Comparison of ENCODE assay signal across 9 cellular contexts in genomic region chr3:51994530-51994929, GRCh38. TPM values are rescaled to one million over a fixed set of nuclear protein-coding genes. Genes with fewer than 3 reads are reported as not detected.
DNase-seq lines count a peak whose midpoint lies in the region; ATAC-seq, FAIRE-seq and TF ChIP-seq lines count a peak whose summit lies in the region.
"Had no signal": no experiment of that assay in that cellular context is flagged by ENCODE, and none has a peak within 500 bp of the region (broad histone marks: within the 10 kb centered on the region; RNA-seq: fewer than 3 reads in every experiment).

No MANE protein-coding gene starts in this region.

- H3K36me3 ChIP-seq in HepG2 (replicated peaks in 1 of 2; ENCODE audit: control insufficient read depth in 1 of 2, insufficient read depth in 2 of 2, low read length in 2 of 2) (peaks cover 8 to 18% of the 10 kb centered on the region in 2 experiments), upper lobe of left lung (peaks cover 14 to 41% (median 25%) of the 10 kb centered on the region in 4 donors)

- no peak for FAIRE-seq in HepG2 (lab: Jason Lieb, UNC)

- H3K4me2 ChIP-seq in HepG2 (ENCODE audit: low read depth, low read length) = peak overlapping the region; percentile 99

- no peaks in the 10 kb centered on the region for H3K27me3 Mint-ChIP-seq in activated naive CD4-positive, alpha-beta T cell treated with anti-CD3 and anti-CD28 coated beads, Interleukin-2, amount 50 U/mL, for 24 hours

- H3K27me3 ChIP-seq in HepG2 (ENCODE audit: control insufficient read depth in 1 of 2, insufficient read depth in 2 of 2, low read length in 2 of 2) = no peaks in the 10 kb centered on the region; a peak in 1 of 5 replicates
- H3K27me3 ChIP-seq in upper lobe of left lung = no peaks in the 10 kb centered on the region

- peaks cover 24% of the 10 kb centered on the region for H3K36me3 Mint-ChIP-seq in activated naive CD4-positive, alpha-beta T cell treated with anti-CD3 and anti-CD28 coated beads, Interleukin-2, amount 50 U/mL, for 24 hours

- H3K27ac ChIP-seq in HepG2 (ENCODE audit: extremely low read length, insufficient read depth, low read length) = peak overlapping the region; percentile 87
- peak overlapping the region in 2 of 4 donors; percentile 15 to 93 for H3K27ac ChIP-seq in upper lobe of left lung

- peak overlapping the region; percentile 100 for H3K4me3 Mint-ChIP-seq in activated naive CD4-positive, alpha-beta T cell treated with anti-CD3 and anti-CD28 coated beads, Interleukin-2, amount 50 U/mL, for 24 hours

- in situ Hi-C loops in astrocyte of the cerebellum (cut with HindIII; ENCODE audit: low sequenced_read_pairs) = loop anchor here (5.0 kb wide), 3 partner anchors 53 to 153 kb away; no protein-coding TSS in a partner anchor
- in situ Hi-C loops in HepG2 (cut with HindIII; ENCODE audit: extremely low pct_ligation_motif_present, low pct_unique_long_range_greater_than_20kb) = no loop called here
- in situ Hi-C loops in ACHN (cut with HindIII; ENCODE audit: low pct_ligation_motif_present, low pct_unique_long_range_greater_than_20kb, low sequenced_read_pairs) = no loop called here

- intact Hi-C loops in HepG2 (cut with micrococcal nuclease; ENCODE audit: unreplicated experiment) = loop anchor here (2.0 kb wide), 1 partner anchor 52 kb away; the partner anchor contains the start of gene PARP3

- no peaks in the 10 kb centered on the region for H3K9me3 Mint-ChIP-seq in activated naive CD4-positive, alpha-beta T cell treated with anti-CD3 and anti-CD28 coated beads, Interleukin-2, amount 50 U/mL, for 24 hours

- no peak for ATAC-seq in HepG2
- ATAC-seq in upper lobe of left lung (ENCODE audit: low FRiP score in 2 of 2) = no peak

- TF ChIP-seq EP300 in HepG2 (IDR thresholded peaks at IDR 0.05; ENCODE audit: low read depth in 2 of 2, low read length in 2 of 2) (no peak), HepG2 (CRISPR knock-in tag; IDR thresholded peaks at IDR 0.05; ENCODE audit: borderline replicate concordance) (no peak), upper lobe of left lung (IDR thresholded peaks at IDR 0.05) (no peak)

- BruUV-seq in HepG2 (replicated peaks; lab: Mats Ljungman, UMichigan) = no TSS peak

- no peak for TF ChIP-seq RAD21 in HepG2 (CRISPR knock-in tag; IDR thresholded peaks at IDR 0.05)

- CTCF ChIA-PET in HepG2 (lab: Yijun Ruan, JAX; ENCODE audit: low intra/inter-chr PET ratio, low total read pairs) = no interaction called here

- H3K27ac Mint-ChIP-seq in activated naive CD4-positive, alpha-beta T cell treated with anti-CD3 and anti-CD28 coated beads, Interleukin-2, amount 50 U/mL, for 24 hours = peak overlapping the region; percentile 100

- H3K4me3 ChIP-seq in astrocyte of the cerebellum (ENCODE audit: low read depth, low read length) (peak overlapping the region; percentile 88), HepG2 (replicated peaks in 1 of 3; ENCODE audit: insufficient read depth in 1 of 3, low read depth in 2 of 3, low read length in 3 of 3) (peak overlapping the region; percentile 73 to 90 (median 83)), upper lobe of left lung (peak overlapping the region; percentile 62 to 86 (median 72))

- peaks cover 21% of the 10 kb centered on the region for H3K79me2 ChIP-seq in HepG2 (ENCODE audit: insufficient read depth, low read length)

- H3K9me3 ChIP-seq in HepG2 (ENCODE audit: low read length) = no peaks in the 10 kb centered on the region
- H3K9me3 ChIP-seq in upper lobe of left lung = no peaks in the 10 kb centered on the region

- H4K20me1 ChIP-seq in HepG2 (ENCODE audit: insufficient read depth, low read length) = peaks cover 3% of the 10 kb centered on the region; the same call in 1 of the 2 replicates

- no peak for TF ChIP-seq CTCF in astrocyte of the cerebellum (IDR thresholded peaks at IDR 0.05; ENCODE audit: low read depth, low read length, missing control alignments)
- TF ChIP-seq CTCF in HepG2 (CRISPR knock-in tag; IDR thresholded peaks at IDR 0.05) = no peak
- no peak for TF ChIP-seq CTCF in upper lobe of left lung (IDR thresholded peaks at IDR 0.05)

- TF ChIP-seq POLR2A in HepG2 (IDR thresholded peaks at IDR 0.05; ENCODE audit: insufficient read depth in 1 of 2, low read depth in 2 of 2, low read length in 2 of 2) (no peak; a peak in 1 of 4 replicates), upper lobe of left lung (IDR thresholded peaks at IDR 0.05) (no peak)

- H3K9ac ChIP-seq in HepG2 (ENCODE audit: insufficient read depth, low read depth, low read length) = peak overlapping the region; percentile 95

- POLR2A ChIA-PET in HepG2 (lab: Yijun Ruan, JAX) = interaction anchor here (1.9 to 7.1 kb wide), 4 partner anchors 11 to 62 kb away, joined by 19 to 187 read pairs (median 55); partner anchors contain the start of genes ABHD14B, ACY1, DUSP7 and PARP3

- no peak overlapping the region for H2AFZ ChIP-seq in HepG2 (ENCODE audit: low read length)

- 65% methylated on average over 2 of the region's 2 CpGs for WGBS in HepG2 (ENCODE audit: low lambda C conversion rate)
- 72 to 78% methylated on average over 2 of the region's 2 CpGs for WGBS in upper lobe of left lung, 2 donors

- DNase-seq in activated naive CD4-positive, alpha-beta T cell treated with Interleukin-2 at 50 U/mL for 16 hours = no peak
- DNase-seq in astrocyte of the cerebellum (ENCODE audit: low read depth) (no peak), HepG2 (ENCODE audit: low spot score) (no peak), upper lobe of left lung (no peak), DMS79 treated with DMSO at 0.1 percent for 48 hours (lab: John Stamatoyannopoulos, UW) (no peak), ACHN (no peak)
- DNase-seq in stimulated activated CD4-positive, alpha-beta T cell treated with anti-CD3 and anti-CD28 coated beads, Interleukin-1b, Interleukin-23, amount 100 ng/mL, for 48 hours = no peak
- DNase-seq: DMS79 had no signal

- H3K4me1 Mint-ChIP-seq in activated naive CD4-positive, alpha-beta T cell treated with anti-CD3 and anti-CD28 coated beads, Interleukin-2, amount 50 U/mL, for 24 hours = peaks cover 24% of the 10 kb centered on the region

- H3K4me1 ChIP-seq in HepG2 (ENCODE audit: insufficient read depth, low read length) = peaks cover 63% of the 10 kb centered on the region
- H3K4me1 ChIP-seq in upper lobe of left lung = peaks cover 17 to 27% (median 19%) of the 10 kb centered on the region in 4 donors

RNA-seq across cellular contexts. Expression of gene RPL29, which starts 1.2 kb away (rescaled TPM):
- total RNA-seq in HepG2 (2016; rRNA removed; fragmentation: Illumina TruSeq; extraction: Trizol) = 1,348 and 1,507 TPM in 2 replicates
- 2,410 and 2,561 TPM in 2 replicates for total RNA-seq in HepG2 (2016; cell fraction: cytosol; rRNA removed; fragmentation: Illumina TruSeq; extraction: Trizol; ENCODE audit: low read depth)
- 1,336 and 1,557 TPM in 2 replicates for total RNA-seq in HepG2 (2016; cell fraction: insoluble cytoplasmic fraction; rRNA removed; fragmentation: Illumina TruSeq; extraction: Trizol)
- 3,125 and 3,259 TPM in 2 replicates for total RNA-seq in HepG2 (2016; cell fraction: membrane; rRNA removed; fragmentation: Illumina TruSeq; extraction: Trizol)
- total RNA-seq in HepG2 (2016; cell fraction: nucleus; rRNA removed; fragmentation: Illumina TruSeq; extraction: Trizol) = 561 and 582 TPM in 2 replicates
- 2,212 and 2,263 TPM in 2 replicates for polyA plus RNA-seq in HepG2 (2011; rRNA removed)
- 3,529 and 3,773 TPM in 2 replicates for polyA plus RNA-seq in HepG2 (2011; cell fraction: cytosol; rRNA removed)
- 1,156 and 1,364 TPM in 2 replicates for polyA plus RNA-seq in HepG2 (2011; cell fraction: nucleus; rRNA removed)
- polyA plus RNA-seq in HepG2 (2012) = 2,468 and 3,197 TPM in 2 replicates
- 3,334 and 3,729 TPM in 2 replicates for polyA plus RNA-seq in HepG2 (2016; cell fraction: cytosol; fragmentation: Illumina TruSeq; extraction: Trizol; ENCODE audit: low read depth)
- 2,145 and 2,237 TPM in 2 replicates for polyA plus RNA-seq in HepG2 (2016; cell fraction: insoluble cytoplasmic fraction; fragmentation: Illumina TruSeq; extraction: Trizol; ENCODE audit: low read depth)
- polyA plus RNA-seq in HepG2 (2016; cell fraction: membrane; fragmentation: Illumina TruSeq; extraction: Trizol; ENCODE audit: low read depth) = 4,346 and 4,410 TPM in 2 replicates
- 1,173 and 1,267 TPM in 2 replicates for polyA plus RNA-seq in HepG2 (2016; cell fraction: nucleus; fragmentation: Illumina TruSeq; extraction: Trizol; ENCODE audit: insufficient read depth, low read depth)
- polyA minus RNA-seq in HepG2 (2011; rRNA and poly(A)+ RNA removed; ENCODE audit: low replicate concordance) = 1,196 and 1,308 TPM in 2 replicates
- polyA minus RNA-seq in HepG2 (2011; cell fraction: cytosol; rRNA and poly(A)+ RNA removed) = 819 and 837 TPM in 2 replicates
- polyA minus RNA-seq in HepG2 (2011; cell fraction: nucleus; rRNA and poly(A)+ RNA removed) = 324 and 432 TPM in 2 replicates
- 1,000 to 10,000 TPM in 1 of 6 donors, 100 to 1,000 TPM in 5; 306 to 1,159 (median 770) TPM for total RNA-seq in upper lobe of left lung

RNA-seq across cellular contexts. Expression of gene ACY1, which starts 11.2 kb away (rescaled TPM):
- total RNA-seq in HepG2 (2016; rRNA removed; fragmentation: Illumina TruSeq; extraction: Trizol) = 112 and 113 TPM in 2 replicates
- 24.7 and 29.0 TPM in 2 replicates for total RNA-seq in HepG2 (2016; cell fraction: cytosol; rRNA removed; fragmentation: Illumina TruSeq; extraction: Trizol; ENCODE audit: low read depth)
- total RNA-seq in HepG2 (2016; cell fraction: insoluble cytoplasmic fraction; rRNA removed; fragmentation: Illumina TruSeq; extraction: Trizol) = 100 and 107 TPM in 2 replicates
- total RNA-seq in HepG2 (2016; cell fraction: membrane; rRNA removed; fragmentation: Illumina TruSeq; extraction: Trizol) = 29.7 and 29.8 TPM in 2 replicates
- total RNA-seq in HepG2 (2016; cell fraction: nucleus; rRNA removed; fragmentation: Illumina TruSeq; extraction: Trizol) = 46.2 and 55.9 TPM in 2 replicates
- polyA plus RNA-seq in HepG2 (2011; rRNA removed) = 162 and 166 TPM in 2 replicates
- polyA plus RNA-seq in HepG2 (2011; cell fraction: cytosol; rRNA removed) = 122 and 222 TPM in 2 replicates
- polyA plus RNA-seq in HepG2 (2011; cell fraction: nucleus; rRNA removed) = 380 and 387 TPM in 2 replicates
- polyA plus RNA-seq in HepG2 (2012) = 89.1 and 116 TPM in 2 replicates
- polyA plus RNA-seq in HepG2 (2016; cell fraction: cytosol; fragmentation: Illumina TruSeq; extraction: Trizol; ENCODE audit: low read depth) = 18.6 and 25.0 TPM in 2 replicates
- 101 and 119 TPM in 2 replicates for polyA plus RNA-seq in HepG2 (2016; cell fraction: insoluble cytoplasmic fraction; fragmentation: Illumina TruSeq; extraction: Trizol; ENCODE audit: low read depth)
- 26.8 and 28.5 TPM in 2 replicates for polyA plus RNA-seq in HepG2 (2016; cell fraction: membrane; fragmentation: Illumina TruSeq; extraction: Trizol; ENCODE audit: low read depth)
- 112 and 117 TPM in 2 replicates for polyA plus RNA-seq in HepG2 (2016; cell fraction: nucleus; fragmentation: Illumina TruSeq; extraction: Trizol; ENCODE audit: insufficient read depth, low read depth)
- 110 and 460 TPM in 2 replicates for polyA minus RNA-seq in HepG2 (2011; rRNA and poly(A)+ RNA removed; ENCODE audit: low replicate concordance)
- 133 and 142 TPM in 2 replicates for polyA minus RNA-seq in HepG2 (2011; cell fraction: cytosol; rRNA and poly(A)+ RNA removed)
- 75.1 and 77.0 TPM in 2 replicates for polyA minus RNA-seq in HepG2 (2011; cell fraction: nucleus; rRNA and poly(A)+ RNA removed)
- 10 to 100 TPM; 17.4 to 65.0 (median 35.9) TPM for total RNA-seq in upper lobe of left lung

RNA-seq across cellular contexts. Expression of gene ABHD14A, which starts 19.7 kb away (rescaled TPM):
- total RNA-seq in HepG2 (2016; rRNA removed; fragmentation: Illumina TruSeq; extraction: Trizol) (12.3 and 29.5 TPM in 2 replicates), upper lobe of left lung (10 to 100 TPM; 15.7 to 44.5 (median 26.3) TPM)
- total RNA-seq in HepG2 (2016; cell fraction: cytosol; rRNA removed; fragmentation: Illumina TruSeq; extraction: Trizol; ENCODE audit: low read depth) = 29.8 and 42.0 TPM in 2 replicates
- total RNA-seq in HepG2 (2016; cell fraction: insoluble cytoplasmic fraction; rRNA removed; fragmentation: Illumina TruSeq; extraction: Trizol) = 13.9 and 25.2 TPM in 2 replicates
- 28.5 and 40.2 TPM in 2 replicates for total RNA-seq in HepG2 (2016; cell fraction: membrane; rRNA removed; fragmentation: Illumina TruSeq; extraction: Trizol)
- 14.6 and 20.6 TPM in 2 replicates for total RNA-seq in HepG2 (2016; cell fraction: nucleus; rRNA removed; fragmentation: Illumina TruSeq; extraction: Trizol)
- polyA plus RNA-seq in HepG2 (2011; rRNA removed) = 46.9 and 53.9 TPM in 2 replicates
- 62.7 and 81.3 TPM in 2 replicates for polyA plus RNA-seq in HepG2 (2011; cell fraction: cytosol; rRNA removed)
- polyA plus RNA-seq in HepG2 (2011; cell fraction: nucleus; rRNA removed) = 21.1 and 27.5 TPM in 2 replicates
- 15.4 and 26.5 TPM in 2 replicates for polyA plus RNA-seq in HepG2 (2012)
- polyA plus RNA-seq in HepG2 (2016; cell fraction: cytosol; fragmentation: Illumina TruSeq; extraction: Trizol; ENCODE audit: low read depth) = 43.5 and 57.3 TPM in 2 replicates
- polyA plus RNA-seq in HepG2 (2016; cell fraction: insoluble cytoplasmic fraction; fragmentation: Illumina TruSeq; extraction: Trizol; ENCODE audit: low read depth) = 16.4 and 20.9 TPM in 2 replicates
- 38.0 and 46.5 TPM in 2 replicates for polyA plus RNA-seq in HepG2 (2016; cell fraction: membrane; fragmentation: Illumina TruSeq; extraction: Trizol; ENCODE audit: low read depth)
- polyA plus RNA-seq in HepG2 (2016; cell fraction: nucleus; fragmentation: Illumina TruSeq; extraction: Trizol; ENCODE audit: insufficient read depth, low read depth) = 40.2 and 40.9 TPM in 2 replicates
- polyA minus RNA-seq in HepG2 (2011; rRNA and poly(A)+ RNA removed; ENCODE audit: low replicate concordance) = 36.2 and 41.1 TPM in 2 replicates
- polyA minus RNA-seq in HepG2 (2011; cell fraction: cytosol; rRNA and poly(A)+ RNA removed) = 12.3 and 12.7 TPM in 2 replicates
- polyA minus RNA-seq in HepG2 (2011; cell fraction: nucleus; rRNA and poly(A)+ RNA removed) = 2.2 and 3.2 TPM in 2 replicates

RNA-seq across cellular contexts. Expression of gene ABHD14B, which starts 20.7 kb away (rescaled TPM):
- total RNA-seq in HepG2 (2016; rRNA removed; fragmentation: Illumina TruSeq; extraction: Trizol) = 40.4 and 44.4 TPM in 2 replicates
- 13.6 and 18.3 TPM in 2 replicates for total RNA-seq in HepG2 (2016; cell fraction: cytosol; rRNA removed; fragmentation: Illumina TruSeq; extraction: Trizol; ENCODE audit: low read depth)
- 39.5 and 45.7 TPM in 2 replicates for total RNA-seq in HepG2 (2016; cell fraction: insoluble cytoplasmic fraction; rRNA removed; fragmentation: Illumina TruSeq; extraction: Trizol)
- 31.7 and 38.5 TPM in 2 replicates for total RNA-seq in HepG2 (2016; cell fraction: membrane; rRNA removed; fragmentation: Illumina TruSeq; extraction: Trizol)
- 23.4 and 24.3 TPM in 2 replicates for total RNA-seq in HepG2 (2016; cell fraction: nucleus; rRNA removed; fragmentation: Illumina TruSeq; extraction: Trizol)
- 102 and 108 TPM in 2 replicates for polyA plus RNA-seq in HepG2 (2011; rRNA removed)
- polyA plus RNA-seq in HepG2 (2011; cell fraction: cytosol; rRNA removed) = 95.9 and 104 TPM in 2 replicates
- polyA plus RNA-seq in HepG2 (2011; cell fraction: nucleus; rRNA removed) = 69.4 and 73.2 TPM in 2 replicates
- 40.5 and 57.0 TPM in 2 replicates for polyA plus RNA-seq in HepG2 (2012)
- polyA plus RNA-seq in HepG2 (2016; cell fraction: cytosol; fragmentation: Illumina TruSeq; extraction: Trizol; ENCODE audit: low read depth) = 22.6 and 24.5 TPM in 2 replicates
- 68.7 and 73.5 TPM in 2 replicates for polyA plus RNA-seq in HepG2 (2016; cell fraction: insoluble cytoplasmic fraction; fragmentation: Illumina TruSeq; extraction: Trizol; ENCODE audit: low read depth)
- polyA plus RNA-seq in HepG2 (2016; cell fraction: membrane; fragmentation: Illumina TruSeq; extraction: Trizol; ENCODE audit: low read depth) = 44.0 and 45.5 TPM in 2 replicates
- 59.0 and 60.0 TPM in 2 replicates for polyA plus RNA-seq in HepG2 (2016; cell fraction: nucleus; fragmentation: Illumina TruSeq; extraction: Trizol; ENCODE audit: insufficient read depth, low read depth)
- polyA minus RNA-seq in HepG2 (2011; rRNA and poly(A)+ RNA removed; ENCODE audit: low replicate concordance) = 111 and 118 TPM in 2 replicates
- 32.2 and 37.7 TPM in 2 replicates for polyA minus RNA-seq in HepG2 (2011; cell fraction: cytosol; rRNA and poly(A)+ RNA removed)
- 17.9 and 25.7 TPM in 2 replicates for polyA minus RNA-seq in HepG2 (2011; cell fraction: nucleus; rRNA and poly(A)+ RNA removed)
- 10 to 100 TPM; 35.6 to 62.6 (median 50.0) TPM for total RNA-seq in upper lobe of left lung

RNA-seq across cellular contexts. Expression of gene PCBP4, which starts 27.3 kb away (rescaled TPM):
- 32.5 and 36.8 TPM in 2 replicates for total RNA-seq in HepG2 (2016; rRNA removed; fragmentation: Illumina TruSeq; extraction: Trizol)
- total RNA-seq in HepG2 (2016; cell fraction: cytosol; rRNA removed; fragmentation: Illumina TruSeq; extraction: Trizol; ENCODE audit: low read depth) = 26.7 and 28.9 TPM in 2 replicates
- 31.0 and 37.9 TPM in 2 replicates for total RNA-seq in HepG2 (2016; cell fraction: insoluble cytoplasmic fraction; rRNA removed; fragmentation: Illumina TruSeq; extraction: Trizol)
- 44.9 and 54.5 TPM in 2 replicates for total RNA-seq in HepG2 (2016; cell fraction: membrane; rRNA removed; fragmentation: Illumina TruSeq; extraction: Trizol)
- total RNA-seq in HepG2 (2016; cell fraction: nucleus; rRNA removed; fragmentation: Illumina TruSeq; extraction: Trizol) = 17.4 and 21.9 TPM in 2 replicates
- 51.3 and 58.9 TPM in 2 replicates for polyA plus RNA-seq in HepG2 (2011; rRNA removed)
- polyA plus RNA-seq in HepG2 (2011; cell fraction: cytosol; rRNA removed) = 33.8 and 49.2 TPM in 2 replicates
- 143 and 178 TPM in 2 replicates for polyA plus RNA-seq in HepG2 (2011; cell fraction: nucleus; rRNA removed)
- 14.2 and 28.3 TPM in 2 replicates for polyA plus RNA-seq in HepG2 (2012)
- polyA plus RNA-seq in HepG2 (2016; cell fraction: cytosol; fragmentation: Illumina TruSeq; extraction: Trizol; ENCODE audit: low read depth) = 36.6 and 43.0 TPM in 2 replicates
- polyA plus RNA-seq in HepG2 (2016; cell fraction: insoluble cytoplasmic fraction; fragmentation: Illumina TruSeq; extraction: Trizol; ENCODE audit: low read depth) = 42.3 and 45.0 TPM in 2 replicates
- 49.2 and 54.4 TPM in 2 replicates for polyA plus RNA-seq in HepG2 (2016; cell fraction: membrane; fragmentation: Illumina TruSeq; extraction: Trizol; ENCODE audit: low read depth)
- 57.5 and 60.6 TPM in 2 replicates for polyA plus RNA-seq in HepG2 (2016; cell fraction: nucleus; fragmentation: Illumina TruSeq; extraction: Trizol; ENCODE audit: insufficient read depth, low read depth)
- 19.8 and 51.2 TPM in 2 replicates for polyA minus RNA-seq in HepG2 (2011; rRNA and poly(A)+ RNA removed; ENCODE audit: low replicate concordance)
- polyA minus RNA-seq in HepG2 (2011; cell fraction: cytosol; rRNA and poly(A)+ RNA removed) = 15.7 and 19.8 TPM in 2 replicates
- polyA minus RNA-seq in HepG2 (2011; cell fraction: nucleus; rRNA and poly(A)+ RNA removed) = 12.0 and 15.7 TPM in 2 replicates
- 10 to 100 TPM; 22.7 to 53.4 (median 37.7) TPM for total RNA-seq in upper lobe of left lung
